In the genomic region with DNA sequence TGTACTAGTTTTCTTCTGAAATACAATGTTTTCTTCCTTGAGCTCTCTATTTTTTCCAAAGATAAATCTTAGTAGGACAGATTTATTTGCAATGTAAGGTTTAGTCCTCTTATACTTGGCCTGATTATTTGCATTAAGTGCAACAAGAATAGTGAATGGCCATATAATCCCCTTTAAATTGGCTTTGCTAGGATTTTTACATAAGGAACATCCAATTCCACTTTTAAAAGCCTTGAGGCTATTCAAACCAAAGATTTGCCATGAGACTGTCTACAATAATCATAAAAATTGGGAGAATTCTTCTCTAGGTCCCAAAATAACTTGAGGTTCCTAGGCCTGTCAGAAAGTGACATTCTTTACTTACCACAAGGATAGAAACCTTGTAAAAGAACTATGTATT, we compare ENCODE assay signal across 22 cellular contexts.
DNase-seq lines count a peak whose midpoint lies in the region; FAIRE-seq and TF ChIP-seq lines count a peak whose summit lies in the region.
"Had no signal": no experiment of that assay in that cellular context is flagged by ENCODE, and none has a peak within 500 bp of the region (broad histone marks: within the 10 kb centered on the region; RNA-seq: fewer than 3 reads in every experiment).

No MANE protein-coding gene starts in this region.

- no peaks in the 10 kb centered on the region; the same call in 1 of the 2 replicates for H3K4me1 ChIP-seq in BE2C
- H3K4me1 ChIP-seq: A549, BLaER1 had no signal

- no peak overlapping the region for H3K4me3 ChIP-seq in BE2C (ENCODE audit: low read depth, low read length)
- H3K4me3 ChIP-seq: A549, BLaER1, GM12878 had no signal

- no peaks in the 10 kb centered on the region for H3K36me3 ChIP-seq in BE2C
- H3K36me3 ChIP-seq: BLaER1 had no signal

- DNase-seq in D721Med (ENCODE audit: insufficient read length, low spot score): no peak
- DNase-seq in M059J (ENCODE audit: low read depth): peak; percentile 36
- peak; percentile 81 for DNase-seq in NCI-H82 treated with DMSO at 0.1 percent for 48 hours (lab: John Stamatoyannopoulos, UW; ENCODE audit: unreplicated experiment)
- no peak for DNase-seq in T-helper 9 cell
- no peak for DNase-seq in NCI-H748 (lab: John Stamatoyannopoulos, UW; ENCODE audit: unreplicated experiment)
- DNase-seq in BE2C: no peak
- DNase-seq: AML-193; C1 segment of cervical spinal cord; CD4-positive, alpha-beta memory T cell; CD4-positive, CD25-positive, alpha-beta regulatory T cell; CD8-positive, alpha-beta memory T cell; COR-L47; DMS53; DMS79; DND-41; EL; GDM1 had no signal

- no peak for TF ChIP-seq CTCF in D721Med (IDR thresholded peaks at IDR 0.05; ENCODE audit: insufficient read depth, missing control alignments)
- TF ChIP-seq CTCF in BE2C (IDR thresholded peaks at IDR 0.05; ENCODE audit: low read depth, low read length): no peak

- peak; percentile 76 for FAIRE-seq in D721Med (lab: Jason Lieb, UNC)
- FAIRE-seq: A549, GM12878, GM12892, GM18507 had no signal

- no peaks in the 10 kb centered on the region; the same call in 1 of the 2 replicates for H3K9me3 ChIP-seq in BE2C
- H3K9me3 ChIP-seq: A549, BLaER1 had no signal

- no peaks in the 10 kb centered on the region for H3K27me3 ChIP-seq in BE2C
- H3K27me3 ChIP-seq: BLaER1 had no signal

Comparison
In these comparisons a context has a peak if more than half of its experiments do, and no peak if none do; other contexts are left out.
1. DNase-seq: peak in M059J (single experiment) and NCI-H82 treated with DMSO at 0.1 percent for 48 hours (single experiment); none in D721Med (single experiment), T-helper 9 cell (single experiment), NCI-H748 (single experiment) and BE2C (single experiment).